Comparison of ENCODE assay signal across 29 cellular contexts in genomic region chr7:8441106-8441590, GRCh38. TPM values are rescaled to one million over a fixed set of nuclear protein-coding genes. Genes with fewer than 3 reads are reported as not detected.
DNase-seq lines count a peak whose midpoint lies in the region; ATAC-seq and TF ChIP-seq lines count a peak whose summit lies in the region.
"Had no signal": no experiment of that assay in that cellular context is flagged by ENCODE, and none has a peak within 500 bp of the region (broad histone marks: within the 10 kb centered on the region; RNA-seq: fewer than 3 reads in every experiment).

No MANE protein-coding gene starts in this region.

- no peak overlapping the region for H4K8ac ChIP-seq in H9 (replicated peaks; ENCODE audit: insufficient read length, low read depth, low read length)

- H3K27me3 ChIP-seq in H9 (ENCODE audit: insufficient read depth, low read length) (peaks cover 51% of the 10 kb centered on the region), NT2/D1 (ENCODE audit: insufficient read depth, insufficient read length) (peaks cover 97% of the 10 kb centered on the region), iPS-18a (ENCODE audit: control insufficient read depth, insufficient read depth, low read length) (peaks cover 92% of the 10 kb centered on the region), neural progenitor cell (peaks cover 100% of the 10 kb centered on the region), PC-9 (ENCODE audit: insufficient read depth, low read depth) (peaks cover 20% of the 10 kb centered on the region)

- no peak overlapping the region for H3K23ac ChIP-seq in H9 (ENCODE audit: insufficient read length, low read depth, low read length)

- intact Hi-C loops in PC-9 (cut with micrococcal nuclease; ENCODE audit: unreplicated experiment), result no loop called here
- intact Hi-C loops in posterior vena cava (cut with DNase I), result no loop called here

- H2BK12ac ChIP-seq in H9 (ENCODE audit: insufficient read length, low read depth, low read length), result no peak overlapping the region

- H3K79me2 ChIP-seq in H9 (ENCODE audit: insufficient read depth, low read length) (no peaks in the 10 kb centered on the region), neural progenitor cell (ENCODE audit: low read depth) (no peaks in the 10 kb centered on the region), PC-9 (ENCODE audit: low read depth) (no peaks in the 10 kb centered on the region)

- peak overlapping the region; percentile 71 to 90 for H3K4me3 Mint-ChIP-seq in H9
- H3K4me3 Mint-ChIP-seq in neural progenitor cell, result peak overlapping the region; percentile 69
- H3K4me3 Mint-ChIP-seq: activated CD4-positive, alpha-beta memory T cell treated with anti-CD3 and anti-CD28 coated beads, Interleukin-2, amount 10 ng/mL, durations not matched to agents 7 days and 5 days; central memory CD8-positive, alpha-beta T cell; memory B cell; T-helper 17 cell had no signal

- CTCF ChIA-PET in PC-9 (lab: Charles Lee), result no interaction called here

- no CpG with 5 or more reads among the region's 22 CpGs for WGBS in H9 (ENCODE audit: extremely low coverage, insufficient read length, low lambda C conversion rate)

- POLR2A ChIA-PET in PC-9 (lab: Charles Lee; ENCODE audit: unreplicated experiment), result no interaction called here

- H3K18ac ChIP-seq in H9 (ENCODE audit: insufficient read length, low read depth, low read length), result no peak overlapping the region

- peaks cover 40% of the 10 kb centered on the region for H3K23me2 ChIP-seq in H9 (ENCODE audit: insufficient read length, low read depth, low read length, poor library complexity, severe bottlenecking)

- H3K27ac Mint-ChIP-seq in H9, result no peak overlapping the region
- no peak overlapping the region for H3K27ac Mint-ChIP-seq in neural progenitor cell
- H3K27ac Mint-ChIP-seq: activated CD4-positive, alpha-beta memory T cell treated with anti-CD3 and anti-CD28 coated beads, Interleukin-2, amount 10 ng/mL, durations not matched to agents 7 days and 5 days; memory B cell; T-helper 17 cell had no signal

- H3K9me2 ChIP-seq in PC-9 (ENCODE audit: insufficient read depth), result no peaks in the 10 kb centered on the region

- H4K5ac ChIP-seq in H9 (ENCODE audit: insufficient read length, low read depth, low read length), result no peak overlapping the region

- H2BK5ac ChIP-seq in H9 (ENCODE audit: insufficient read length, low read length), result no peak overlapping the region

- no peak overlapping the region for H2BK120ac ChIP-seq in H9 (ENCODE audit: low read depth, low read length, poor library complexity, severe bottlenecking)

- H3K9me3 Mint-ChIP-seq in H9 (peaks cover 0 to 3% of the 10 kb centered on the region in 2 experiments; a peak in 1 of 5 replicates), neural progenitor cell (peaks cover 4% of the 10 kb centered on the region)
- H3K9me3 Mint-ChIP-seq: central memory CD8-positive, alpha-beta T cell had no signal

- H4K20me1 ChIP-seq in H9 (ENCODE audit: control insufficient read depth, insufficient read depth, insufficient read length) (no peaks in the 10 kb centered on the region), neural progenitor cell (ENCODE audit: low read depth) (peaks cover 67% of the 10 kb centered on the region), PC-9 (ENCODE audit: insufficient read depth) (no peaks in the 10 kb centered on the region)

- H3K4me1 Mint-ChIP-seq in H9 (peaks cover 48 to 52% of the 10 kb centered on the region in 2 experiments), neural progenitor cell (peaks cover 23% of the 10 kb centered on the region)

- H3K79me1 ChIP-seq in H9 (ENCODE audit: insufficient read depth, low read depth, low read length, poor library complexity, severe bottlenecking), result no peaks in the 10 kb centered on the region

- H3K56ac ChIP-seq in H9 (ENCODE audit: insufficient read length, low read depth, low read length), result no peak overlapping the region

- no peak overlapping the region for H4K91ac ChIP-seq in H9 (ENCODE audit: insufficient read length, low read depth, low read length)

- H3K4me3 ChIP-seq in NT2/D1 (ENCODE audit: insufficient read length, low read depth), result peak overlapping the region; percentile 19
- peak overlapping the region; percentile 56 for H3K4me3 ChIP-seq in iPS-18a (ENCODE audit: low read length)
- H3K4me3 ChIP-seq in neural progenitor cell, result peak overlapping the region; percentile 51
- no peak overlapping the region for H3K4me3 ChIP-seq in PC-9
- H3K4me3 ChIP-seq: psoas muscle, SK-N-MC, suprapubic skin had no signal

- TF ChIP-seq CTCF in H9 (conservative IDR thresholded peaks at IDR 0.05) (no peak), neural progenitor cell (IDR thresholded peaks at IDR 0.05) (no peak), PC-9 (conservative IDR thresholded peaks at IDR 0.05) (no peak)

- no peak overlapping the region for H2AFZ ChIP-seq in H9 (ENCODE audit: low read length)
- H2AFZ ChIP-seq in neural progenitor cell (replicated peaks), result no peak overlapping the region
- no peak overlapping the region for H2AFZ ChIP-seq in PC-9

- H2AK5ac ChIP-seq in H9 (ENCODE audit: insufficient read length, low read length), result no peak overlapping the region

- DNase-seq in H9 (peak; percentile 32), NT2/D1 (ENCODE audit: low read depth, low spot score) (no peak), neural progenitor cell (ENCODE audit: low spot score) (peak; percentile 60), PC-9 (no peak), posterior vena cava (ENCODE audit: low spot score) (no peak)
- DNase-seq: activated CD4-positive, alpha-beta memory T cell treated with anti-CD3 and anti-CD28 coated beads, Interleukin-2, amount 10 ng/mL, durations not matched to agents 7 days and 5 days; activated CD4-positive, alpha-beta T cell treated with anti-CD3 and anti-CD28 coated beads for 1 hour; activated effector memory CD4-positive, alpha-beta T cell treated with anti-CD3 and anti-CD28 coated beads, Interleukin-2, amount 50 U/mL, for 16 hours; DND-41; left colon; NCI-H1048; NCI-H1930; NCI-H345; nucleus accumbens; psoas muscle; stimulated activated CD4-positive, alpha-beta T cell treated with anti-CD3 and anti-CD28 coated beads, Interleukin-15, amount 100 ng/mL, for 24 hours; stimulated activated naive CD4-positive, alpha-beta T cell; T-helper 17 cell had no signal

- no TSS peak for BruUV-seq in PC-9 (replicated peaks; lab: Mats Ljungman, UMichigan)

- no peak overlapping the region for H2BK15ac ChIP-seq in H9 (ENCODE audit: low read depth, low read length)

- H3K4me2 ChIP-seq in H9 (ENCODE audit: insufficient read depth, insufficient read length, low read length) (peak overlapping the region; percentile 59), neural progenitor cell (peak overlapping the region; percentile 86), PC-9 (no peak overlapping the region)

- no peak overlapping the region for H2BK20ac ChIP-seq in H9 (ENCODE audit: low read depth, low read length, poor library complexity, severe bottlenecking)

- H3K9me3 ChIP-seq in H9 (ENCODE audit: control insufficient read depth, low read depth, low read length) (no peaks in the 10 kb centered on the region), NT2/D1 (ENCODE audit: insufficient read depth, low read length) (no peaks in the 10 kb centered on the region), iPS-18a (ENCODE audit: control insufficient read depth, low read depth, low read length) (no peaks in the 10 kb centered on the region), neural progenitor cell (ENCODE audit: low read depth) (no peaks in the 10 kb centered on the region), PC-9 (ENCODE audit: insufficient read depth, low read depth) (no peaks in the 10 kb centered on the region)
- H3K9me3 ChIP-seq: psoas muscle, suprapubic skin had no signal

- H3K4me1 ChIP-seq in H9 (ENCODE audit: insufficient read depth, low read length) (peaks cover 2% of the 10 kb centered on the region; the same call in 1 of the 2 replicates), NT2/D1 (ENCODE audit: insufficient read depth, insufficient read length) (no peaks in the 10 kb centered on the region), iPS-18a (ENCODE audit: control insufficient read depth, low read depth, low read length) (peaks cover 28% of the 10 kb centered on the region), neural progenitor cell (peaks cover 26% of the 10 kb centered on the region), PC-9 (replicated peaks; ENCODE audit: insufficient read depth) (no peaks in the 10 kb centered on the region)
- H3K4me1 ChIP-seq: psoas muscle had no signal

- H3K9ac ChIP-seq in H9 (ENCODE audit: extremely low read depth, insufficient read length, low read length), result no peak overlapping the region
- no peak overlapping the region for H3K9ac ChIP-seq in NT2/D1 (ENCODE audit: insufficient read length, low read depth)
- H3K9ac ChIP-seq in iPS-18a (ENCODE audit: low read length), result no peak overlapping the region
- H3K9ac ChIP-seq in neural progenitor cell, result no peak overlapping the region

- peaks cover 29% of the 10 kb centered on the region for H3F3A ChIP-seq in neural progenitor cell (ENCODE audit: low read depth)
- no peaks in the 10 kb centered on the region for H3F3A ChIP-seq in PC-9 (ENCODE audit: insufficient read depth, low read depth)

- H3K14ac ChIP-seq in H9 (ENCODE audit: insufficient read depth, low read length), result no peak overlapping the region

- H3K27ac ChIP-seq in H9 (ENCODE audit: insufficient read length, low read depth, low read length) (no peak overlapping the region), iPS-18a (ENCODE audit: low read length) (no peak overlapping the region), neural progenitor cell (no peak overlapping the region), PC-9 (no peak overlapping the region)
- H3K27ac ChIP-seq: psoas muscle, SK-N-MC, suprapubic skin had no signal

- H3K36me3 ChIP-seq in NT2/D1 (ENCODE audit: insufficient read depth, insufficient read length, low read length), result no peaks in the 10 kb centered on the region
- no peaks in the 10 kb centered on the region for H3K36me3 ChIP-seq in iPS-18a (ENCODE audit: control insufficient read depth, low read depth, low read length)
- H3K36me3 ChIP-seq in neural progenitor cell, result no peaks in the 10 kb centered on the region
- no peaks in the 10 kb centered on the region for H3K36me3 ChIP-seq in PC-9 (ENCODE audit: low read depth)
- H3K36me3 ChIP-seq: suprapubic skin had no signal

- no peak overlapping the region for H3T11ph ChIP-seq in H9 (ENCODE audit: low read length)

- no peak for ATAC-seq in HG02623 (IDR thresholded peaks at IDR 0.05; ENCODE audit: unreplicated experiment)
- ATAC-seq in activated CD4-positive, CD25-positive, alpha-beta regulatory T cell treated with anti-CD3 and anti-CD28 coated beads, Interleukin-2, amount 50 U/mL, for 24 hours, result no peak
- ATAC-seq: HepG2, left colon, psoas muscle, T-helper 17 cell had no signal

- H3K27me3 Mint-ChIP-seq in H9 (ENCODE audit: low read depth), result peaks cover 100% of the 10 kb centered on the region
- peaks cover 84% of the 10 kb centered on the region for H3K27me3 Mint-ChIP-seq in neural progenitor cell (ENCODE audit: insufficient read depth, low read depth)

- no peak overlapping the region for H3K4ac ChIP-seq in H9 (ENCODE audit: low read depth, low read length)

- H3K36me3 Mint-ChIP-seq in H9 (ENCODE audit: insufficient read depth in 1 of 3, low read depth in 3 of 3) (no peaks in the 10 kb centered on the region), neural progenitor cell (no peaks in the 10 kb centered on the region)
- H3K36me3 Mint-ChIP-seq: memory B cell had no signal

RNA-seq across cellular contexts. Expression of gene NXPH1, which starts 7.7 kb away (rescaled TPM):
- total RNA-seq in H9 (2021) (0.11 and 0.15 TPM in 2 replicates), neural progenitor cell (ENCODE audit: low replicate concordance) (0.71 TPM in 1 of 2 replicates, not detected in the other), PC-9 (2021) (not detected in 2 replicates), posterior vena cava (not detected)
- total RNA-seq: activated CD4-positive, alpha-beta memory T cell treated with anti-CD3 and anti-CD28 coated beads, Interleukin-2, amount 10 ng/mL, durations not matched to agents 7 days and 5 days; endothelial cell of umbilical vein; fibroblast of lung; HepG2; left colon; OCI-LY7; psoas muscle; suprapubic skin; T-helper 17 cell had no signal

Comparison
In these comparisons a context has a peak if more than half of its experiments do, and no peak if none do; other contexts are left out.
1. DNase-seq: peak in H9 (single experiment) and neural progenitor cell (single experiment); none in NT2/D1 (single experiment), PC-9 (0 of 2) and posterior vena cava (single experiment).